ENCODE assay signal across 18 cellular contexts in the genomic region with DNA sequence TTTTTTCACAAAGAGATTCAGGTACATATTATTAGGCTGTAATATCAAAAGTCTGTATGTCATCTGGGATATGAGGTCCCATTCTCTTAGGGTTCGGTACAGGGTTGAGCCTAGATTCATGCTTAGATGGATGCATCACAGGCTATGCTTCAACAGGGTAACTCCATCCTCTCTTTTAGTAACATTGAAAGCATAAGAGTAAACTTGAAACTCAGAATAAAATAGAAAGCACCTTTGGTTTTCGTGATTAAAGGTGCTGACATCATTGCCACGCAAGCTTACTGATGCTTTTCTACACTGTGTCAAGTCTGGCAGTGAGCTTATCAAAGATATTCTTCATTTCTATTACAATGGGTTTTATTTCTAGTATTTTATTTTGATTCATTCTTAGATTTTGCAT.
DNase-seq lines count a peak whose midpoint lies in the region; ATAC-seq and TF ChIP-seq lines count a peak whose summit lies in the region.
"Had no signal": no experiment of that assay in that cellular context is flagged by ENCODE, and none has a peak within 500 bp of the region (broad histone marks: within the 10 kb centered on the region; RNA-seq: fewer than 3 reads in every experiment).

No MANE protein-coding gene starts in this region.

- no peaks in the 10 kb centered on the region for H3K9me3 Mint-ChIP-seq in glutamatergic neuron (ENCODE audit: unreplicated experiment)

- H3K36me3 Mint-ChIP-seq in glutamatergic neuron (ENCODE audit: unreplicated experiment), result no peaks in the 10 kb centered on the region

- TF ChIP-seq POLR2A in GM18505 (IDR thresholded peaks at IDR 0.05; ENCODE audit: borderline replicate concordance, extremely low read depth, insufficient read depth, insufficient read length), result no peak

- ATAC-seq in GM18505 (IDR thresholded peaks at IDR 0.05; ENCODE audit: unreplicated experiment), result peak; percentile 50
- peak; percentile 52 for ATAC-seq in GM19324 (IDR thresholded peaks at IDR 0.05; ENCODE audit: low FRiP score, unreplicated experiment)
- peak; percentile 45 for ATAC-seq in HG02973 (IDR thresholded peaks at IDR 0.05; ENCODE audit: unreplicated experiment)
- ATAC-seq in HG03565 (IDR thresholded peaks at IDR 0.05; ENCODE audit: unreplicated experiment), result peak; percentile 64
- no peak for ATAC-seq in GM21723 (IDR thresholded peaks at IDR 0.05; ENCODE audit: unreplicated experiment)

- no peaks in the 10 kb centered on the region for H3K27me3 Mint-ChIP-seq in glutamatergic neuron (ENCODE audit: unreplicated experiment)

- TF ChIP-seq CTCF in glutamatergic neuron (IDR thresholded peaks at IDR 0.05; ENCODE audit: partially characterized antibody, unreplicated experiment), result no peak

- H3K27ac Mint-ChIP-seq in glutamatergic neuron (ENCODE audit: unreplicated experiment), result no peak overlapping the region

- H3K4me3 Mint-ChIP-seq in glutamatergic neuron (ENCODE audit: unreplicated experiment), result no peak overlapping the region

- no peak for DNase-seq in retina
- no peak for DNase-seq in NCI-H1092 (lab: John Stamatoyannopoulos, UW)
- DNase-seq in glutamatergic neuron, result no peak
- DNase-seq: COR-L47, EL, KBM-7, NCI-H1436, NCI-H2029 treated with DMSO at 0.1 percent for 48 hours, NCI-H2171 treated with DMSO at 0.1 percent for 48 hours, NCI-H446 treated with DMSO at 0.1 percent for 48 hours, NCI-H748 treated with DMSO at 0.1 percent for 48 hours, PC-9, SJCRH30 had no signal

- peaks cover 10% of the 10 kb centered on the region for H3K4me1 Mint-ChIP-seq in glutamatergic neuron (ENCODE audit: low read depth, unreplicated experiment)
